Comparison of ENCODE assay signal across 8 cellular contexts in the genomic region with DNA sequence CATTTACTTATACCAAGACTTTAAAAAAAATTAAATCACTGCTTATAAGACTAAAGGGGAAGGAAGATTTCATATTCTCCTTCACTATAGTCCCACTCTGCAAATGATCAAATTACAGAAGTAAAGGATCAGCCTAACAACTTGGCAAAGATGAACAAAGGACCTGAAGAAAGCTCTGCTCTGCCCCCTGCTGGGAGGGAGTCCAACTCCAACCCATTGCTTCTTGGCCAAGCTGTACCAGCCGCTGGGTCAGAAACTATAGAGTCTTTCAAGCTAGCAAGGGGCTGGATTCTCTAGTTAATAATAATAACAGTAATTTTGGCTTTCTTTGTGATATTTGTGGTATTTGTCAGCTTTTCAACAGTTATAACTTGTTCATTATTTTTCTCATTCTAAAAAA.
DNase-seq lines count a peak whose midpoint lies in the region.

No MANE protein-coding gene starts in this region.

- no peaks in the 10 kb centered on the region for H3K4me1 ChIP-seq in HAP-1

- DNase-seq in NCI-H1105 treated with DMSO at 0.1 percent for 48 hours (lab: John Stamatoyannopoulos, UW) = peak; percentile 5
- DNase-seq in NCI-H1105 (lab: John Stamatoyannopoulos, UW) = no peak
- peak; percentile 29 to 76 for DNase-seq in HAP-1 (ENCODE audit: low spot score in 2 of 2)
- DNase-seq in NOMO-1 treated with DMSO at 0.1 percent for 48 hours (lab: John Stamatoyannopoulos, UW; ENCODE audit: unreplicated experiment) = peak; percentile 28
- peak; percentile 2 for DNase-seq in epithelial cell of prostate (ENCODE audit: low read depth, low spot score)
- DNase-seq in pons (ENCODE audit: low spot score) = peak; percentile 71
- no peak for DNase-seq in stimulated activated naive CD4-positive, alpha-beta T cell treated with Interleukin-2 at 50 U/mL for 16 hours (lab: John Stamatoyannopoulos, UW)
- DNase-seq in activated naive CD4-positive, alpha-beta T cell (lab: John Stamatoyannopoulos, UW) = no peak

- H3K27ac ChIP-seq in epithelial cell of prostate = no peak overlapping the region

- in situ Hi-C loops in HAP-1 (cut with MboI; ENCODE audit: low sequenced_read_pairs) = no loop called here

- no peaks in the 10 kb centered on the region for H3K27me3 ChIP-seq in HAP-1 (ENCODE audit: low read depth)

- H3K9me3 ChIP-seq in HAP-1 = no peaks in the 10 kb centered on the region

- no peak overlapping the region for H3K4me3 ChIP-seq in HAP-1

- no peaks in the 10 kb centered on the region for H3K36me3 ChIP-seq in HAP-1 (replicated peaks)

Comparison
In these comparisons a context has a peak if more than half of its experiments do, and no peak if none do; other contexts are left out.
1. DNase-seq: peak in NCI-H1105 treated with DMSO at 0.1 percent for 48 hours (single experiment), HAP-1 (2 of 2), NOMO-1 treated with DMSO at 0.1 percent for 48 hours (single experiment), epithelial cell of prostate (single experiment) and pons (single experiment); none in NCI-H1105 (single experiment), stimulated activated naive CD4-positive, alpha-beta T cell treated with Interleukin-2 at 50 U/mL for 16 hours (single experiment) and activated naive CD4-positive, alpha-beta T cell (0 of 4).